In the genomic region with DNA sequence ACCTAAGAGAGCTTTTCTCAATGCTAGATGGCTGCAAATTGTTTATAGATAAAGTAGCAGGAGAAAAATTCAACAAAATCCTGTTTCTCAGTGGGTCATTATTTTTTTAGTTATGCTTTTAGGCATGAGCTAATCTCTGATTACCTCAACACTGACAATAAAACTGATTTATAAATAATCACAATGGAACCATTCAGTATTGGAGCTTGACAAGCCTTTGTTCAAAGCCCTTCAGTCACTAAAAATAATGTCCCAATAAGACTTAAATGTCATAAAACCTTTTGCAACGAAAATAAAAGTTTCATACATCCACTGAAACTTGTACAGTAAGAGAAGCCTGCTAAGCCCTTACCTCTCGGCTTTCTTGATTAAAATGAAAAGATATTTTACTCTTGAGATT, we compare ENCODE assay signal across 17 cellular contexts.
"Had no signal": no experiment of that assay in that cellular context is flagged by ENCODE, and none has a peak within 500 bp of the region (broad histone marks: within the 10 kb centered on the region; RNA-seq: fewer than 3 reads in every experiment).

No MANE protein-coding gene starts in this region.

- DNase-seq: activated effector memory CD4-positive, alpha-beta T cell treated with Interleukin-2 at 50 U/mL for 16 hours; activated naive CD8-positive, alpha-beta T cell treated with anti-CD3 and anti-CD28 coated beads for 36 hours; aorta; central memory CD4-positive, alpha-beta T cell; erythroblast; glutamatergic neuron; immature natural killer cell; occipital lobe; sigmoid colon; stimulated activated CD4-positive, alpha-beta T cell treated with anti-CD3 and anti-CD28 coated beads, Interleukin-2, amount 100 ng/mL, for 48 hours; stimulated activated CD8-positive, alpha-beta memory T cell treated with anti-CD3 and anti-CD28 coated beads, Interleukin-4, amount 100 ng/mL, for 48 hours; stimulated activated naive CD8-positive, alpha-beta T cell treated with anti-CD3 and anti-CD28 coated beads, Interleukin-15, Interleukin-2, amounts not matched to agents 100 U/mL and 50 U/mL, for 24 hours; SW 1271 had no signal

- H3K27ac ChIP-seq: sigmoid colon had no signal

- H3K9me3 Mint-ChIP-seq: dendritic cell treated with granulocyte-macrophage colony-stimulating factor and Interleukin-4, amounts not matched to agents 40 ng/mL and 50 ng/mL, for 4 days had no signal

- H3K36me3 ChIP-seq: sigmoid colon, thoracic aorta had no signal

- H3K4me3 ChIP-seq: sigmoid colon, thoracic aorta had no signal

- H3K4me3 Mint-ChIP-seq: activated naive CD8-positive, alpha-beta T cell treated with anti-CD3 and anti-CD28 coated beads for 36 hours; dendritic cell treated with granulocyte-macrophage colony-stimulating factor and Interleukin-4, amounts not matched to agents 40 ng/mL and 50 ng/mL, for 4 days; immature natural killer cell; nephron; T-helper 2 cell treated with Interferon-gamma antibody and Interleukin-4, amounts not matched to agents 5 μg/mL and 100 μg/mL, for 36 hours had no signal

- H3K27me3 ChIP-seq: sigmoid colon had no signal

- H3K36me3 Mint-ChIP-seq: immature natural killer cell had no signal

- H3K27me3 Mint-ChIP-seq: activated naive CD8-positive, alpha-beta T cell treated with anti-CD3 and anti-CD28 coated beads for 36 hours; dendritic cell treated with granulocyte-macrophage colony-stimulating factor and Interleukin-4, amounts not matched to agents 40 ng/mL and 50 ng/mL, for 4 days had no signal

- H3K9me3 ChIP-seq: sigmoid colon, thoracic aorta had no signal

- H3K27ac Mint-ChIP-seq: activated naive CD8-positive, alpha-beta T cell treated with anti-CD3 and anti-CD28 coated beads for 36 hours; dendritic cell treated with granulocyte-macrophage colony-stimulating factor and Interleukin-4, amounts not matched to agents 40 ng/mL and 50 ng/mL, for 4 days; immature natural killer cell; T-helper 2 cell treated with Interferon-gamma antibody and Interleukin-4, amounts not matched to agents 5 μg/mL and 100 μg/mL, for 36 hours had no signal
